Comparison of ENCODE assay signal across 9 cellular contexts in genomic region chr6:22102671-22103070, GRCh38.
DNase-seq lines count a peak whose midpoint lies in the region; ATAC-seq and TF ChIP-seq lines count a peak whose summit lies in the region.
"Had no signal": no experiment of that assay in that cellular context is flagged by ENCODE, and none has a peak within 500 bp of the region (broad histone marks: within the 10 kb centered on the region; RNA-seq: fewer than 3 reads in every experiment).

No MANE protein-coding gene starts in this region.

- WGBS in smooth muscle cell (ENCODE audit: low lambda C conversion rate), result 91% methylated on average over 3 of the region's 3 CpGs

- H3K27me3 Mint-ChIP-seq in progenitor cell of endocrine pancreas (no peaks in the 10 kb centered on the region), T-helper 17 cell (no peaks in the 10 kb centered on the region)

- no peak overlapping the region for H3K4me3 ChIP-seq in smooth muscle cell

- no peak overlapping the region for H3K9ac ChIP-seq in smooth muscle cell (ENCODE audit: low read depth)

- H3K9me3 Mint-ChIP-seq in progenitor cell of endocrine pancreas (ENCODE audit: low read depth), result peaks cover 9% of the 10 kb centered on the region

- H3K79me2 ChIP-seq in smooth muscle cell (ENCODE audit: low read depth), result no peaks in the 10 kb centered on the region

- H3K4me2 ChIP-seq in smooth muscle cell, result no peak overlapping the region

- no peaks in the 10 kb centered on the region for H3K27me3 ChIP-seq in smooth muscle cell (ENCODE audit: low read depth)

- H3K27ac Mint-ChIP-seq in progenitor cell of endocrine pancreas (no peak overlapping the region), T-helper 17 cell (no peak overlapping the region)

- H3K36me3 Mint-ChIP-seq in progenitor cell of endocrine pancreas (ENCODE audit: insufficient read depth) (peaks cover 11% of the 10 kb centered on the region), T-helper 17 cell (ENCODE audit: low read depth) (no peaks in the 10 kb centered on the region)

- H3K4me1 Mint-ChIP-seq in progenitor cell of endocrine pancreas (ENCODE audit: low read depth), result peaks cover 14% of the 10 kb centered on the region
- H3K4me1 Mint-ChIP-seq in T-helper 17 cell, result no peaks in the 10 kb centered on the region

- H3K4me1 ChIP-seq in smooth muscle cell (ENCODE audit: low read depth), result peaks cover 6% of the 10 kb centered on the region

- no peak overlapping the region for H2AFZ ChIP-seq in smooth muscle cell (ENCODE audit: low read depth)

- H3K4me3 Mint-ChIP-seq in progenitor cell of endocrine pancreas (ENCODE audit: low read depth) (no peak overlapping the region), T-helper 17 cell (no peak overlapping the region)

- no peaks in the 10 kb centered on the region for H3K9me3 ChIP-seq in smooth muscle cell (replicated peaks; ENCODE audit: low read depth)
- H3K9me3 ChIP-seq in T-helper 17 cell (ENCODE audit: control insufficient read depth, low read length, poor library complexity, severe bottlenecking), result no peaks in the 10 kb centered on the region

- ATAC-seq in GM19035 (IDR thresholded peaks at IDR 0.05; ENCODE audit: unreplicated experiment) (peak; percentile 75), HG02759 (IDR thresholded peaks at IDR 0.05; ENCODE audit: unreplicated experiment) (peak; percentile 91), HG03565 (IDR thresholded peaks at IDR 0.05; ENCODE audit: unreplicated experiment) (peak; percentile 93), T-helper 17 cell (no peak)

- H3F3A ChIP-seq in smooth muscle cell (ENCODE audit: low read depth), result peaks cover 2% of the 10 kb centered on the region

- DNase-seq in EL (peak; percentile 8), progenitor cell of endocrine pancreas (ENCODE audit: low spot score, unreplicated experiment) (no peak), smooth muscle cell (lab: John Stamatoyannopoulos, UW; ENCODE audit: unreplicated experiment) (no peak), pons (ENCODE audit: low spot score) (no peak), T-helper 17 cell (no peak)
- DNase-seq: KBM-7 had no signal

- no peaks in the 10 kb centered on the region for H3K36me3 ChIP-seq in smooth muscle cell (ENCODE audit: low read depth)

- H3K27ac ChIP-seq in smooth muscle cell (ENCODE audit: low read depth), result no peak overlapping the region

- TF ChIP-seq CTCF in progenitor cell of endocrine pancreas (IDR thresholded peaks at IDR 0.05; ENCODE audit: unreplicated experiment), result no peak
- no peak for TF ChIP-seq CTCF in smooth muscle cell (IDR thresholded peaks at IDR 0.05; ENCODE audit: borderline replicate concordance, insufficient read depth, poor library complexity, severe bottlenecking)

- no peaks in the 10 kb centered on the region for H4K20me1 ChIP-seq in smooth muscle cell (ENCODE audit: low read depth)
